In genomic region chr3:50238549-50239026, GRCh38 we compare ENCODE assay signal across 8 cellular contexts. TPM values are rescaled to one million over a fixed set of nuclear protein-coding genes. Genes with fewer than 3 reads are reported as not detected.
DNase-seq lines count a peak whose midpoint lies in the region; ATAC-seq and TF ChIP-seq lines count a peak whose summit lies in the region.

No MANE protein-coding gene starts in this region.

- H3K27me3 ChIP-seq in GM23248 (replicated peaks; ENCODE audit: insufficient read depth), result no peaks in the 10 kb centered on the region

- peaks cover 11% of the 10 kb centered on the region; the same call in 1 of the 2 replicates for H3F3A ChIP-seq in GM23248 (ENCODE audit: insufficient read depth)

- 9 to 14% methylated on average over 7 of the region's 7 CpGs for WGBS in GM23248 (ENCODE audit: low coverage in 1 of 2, low lambda C conversion rate in 2 of 2, missing lambda C conversion rate in 2 of 2), 2 experiments

- no peaks in the 10 kb centered on the region for H3K9me3 Mint-ChIP-seq in naive B cell

- H3K36me3 Mint-ChIP-seq in naive B cell, result peaks cover 0 to 11% of the 10 kb centered on the region in 2 donors

- ATAC-seq in naive B cell (ENCODE audit: low read depth in 2 of 2) (no peak), GM19035 (IDR thresholded peaks at IDR 0.05; ENCODE audit: unreplicated experiment) (no peak), GM21381 (IDR thresholded peaks at IDR 0.05; ENCODE audit: unreplicated experiment) (no peak)

- H3K27ac ChIP-seq in GM23248, result peak overlapping the region; percentile 68

- H3K9me3 ChIP-seq in GM23248 (ENCODE audit: low read depth), result no peaks in the 10 kb centered on the region

- peaks cover 75% of the 10 kb centered on the region for H3K79me2 ChIP-seq in GM23248 (ENCODE audit: insufficient read depth)

- H3K27me3 Mint-ChIP-seq in naive B cell, result no peaks in the 10 kb centered on the region

- peak overlapping the region in 5 of 6 donors; percentile 27 to 97 (median 96) for H3K27ac Mint-ChIP-seq in naive B cell

- in situ Hi-C loops in GM23248 (cut with MboI), result no loop called here

- peak overlapping the region; percentile 94 for H3K4me3 ChIP-seq in GM23248
- H3K4me3 ChIP-seq in epithelial cell of proximal tubule (ENCODE audit: low read depth, low read length), result peak overlapping the region; percentile 87

- H3K9ac ChIP-seq in GM23248, result peak overlapping the region; percentile 89

- peak overlapping the region; percentile 90 to 100 (median 98) for H3K4me3 Mint-ChIP-seq in naive B cell

- TF ChIP-seq CTCF in epithelial cell of proximal tubule (conservative IDR thresholded peaks at IDR 0.05; ENCODE audit: low read depth, low read length), result peak; percentile 12

- peak overlapping the region; percentile 97 for H3K4me2 ChIP-seq in GM23248 (ENCODE audit: unreplicated experiment)

- H4K20me1 ChIP-seq in GM23248 (ENCODE audit: insufficient read depth), result no peaks in the 10 kb centered on the region

- H3K4me1 ChIP-seq in GM23248 (ENCODE audit: insufficient read depth), result peaks cover 26% of the 10 kb centered on the region

- H3K36me3 ChIP-seq in GM23248 (ENCODE audit: low read depth), result no peaks in the 10 kb centered on the region

- no peak overlapping the region; the same call in 1 of the 2 replicates for H2AFZ ChIP-seq in GM23248

- H3K4me1 Mint-ChIP-seq in naive B cell, result peaks cover 56 to 81% (median 76%) of the 10 kb centered on the region in 3 donors

- H3K9me2 ChIP-seq in GM23248 (ENCODE audit: insufficient read depth), result no peaks in the 10 kb centered on the region

- peak; percentile 81 for DNase-seq in GM23248
- DNase-seq in SW480 (ENCODE audit: low spot score), result peak; percentile 45
- DNase-seq in epithelial cell of proximal tubule (ENCODE audit: low read depth), result no peak
- no peak for DNase-seq in naive B cell
- DNase-seq in COLO829 (ENCODE audit: low spot score), result no peak
- DNase-seq in NCI-H1092 (lab: John Stamatoyannopoulos, UW), result no peak

RNA-seq across cellular contexts. Expression of gene GNAI2, which starts 2.6 kb away (rescaled TPM):
- 393 and 427 TPM in 2 replicates for total RNA-seq in GM23248 (2014; rRNA removed; shearing (Covaris generic))
- polyA plus RNA-seq in GM23248 (2016; fragmentation: Nextera tagmentation; extraction: Ambion mirVana) (424 and 426 TPM in 2 replicates), naive B cell (ENCODE audit: low read depth in 6 of 6) (100 to 1,000 TPM; 472 to 669 (median 550) TPM)
- 263 and 264 TPM in 2 replicates for total RNA-seq in epithelial cell of proximal tubule

RNA-seq across cellular contexts. Expression of gene SEMA3B, which starts 30.4 kb away (rescaled TPM):
- total RNA-seq in GM23248 (2014; rRNA removed; shearing (Covaris generic)), result 8.8 and 13.3 TPM in 2 replicates
- polyA plus RNA-seq in GM23248 (2016; fragmentation: Nextera tagmentation; extraction: Ambion mirVana), result 7.6 and 8.4 TPM in 2 replicates
- total RNA-seq in epithelial cell of proximal tubule, result 4.6 and 29.5 TPM in 2 replicates
- under 1 TPM in 1 of 6 donors, not detected in 5; 0.13 TPM for polyA plus RNA-seq in naive B cell (ENCODE audit: low read depth in 6 of 6)

RNA-seq across cellular contexts. Expression of gene SLC38A3, which starts 33.5 kb away (rescaled TPM):
- total RNA-seq in GM23248 (2014; rRNA removed; shearing (Covaris generic)), result under 0.01 TPM in 1 of 2 replicates, not detected in the other
- polyA plus RNA-seq in GM23248 (2016; fragmentation: Nextera tagmentation; extraction: Ambion mirVana) (0.36 and 0.93 TPM in 2 replicates), naive B cell (ENCODE audit: low read depth in 6 of 6) (not detected)
- not detected in 2 replicates for total RNA-seq in epithelial cell of proximal tubule

RNA-seq across cellular contexts. Expression of gene LSMEM2, which starts 40.3 kb away (rescaled TPM):
- not detected in 2 replicates for total RNA-seq in GM23248 (2014; rRNA removed; shearing (Covaris generic))
- polyA plus RNA-seq in GM23248 (2016; fragmentation: Nextera tagmentation; extraction: Ambion mirVana) (not detected in 2 replicates), naive B cell (ENCODE audit: low read depth in 6 of 6) (under 1 TPM in 1 of 6 donors, not detected in 5; 0.19 TPM)
- not detected in 2 replicates for total RNA-seq in epithelial cell of proximal tubule

RNA-seq across cellular contexts. Expression of gene GNAT1, which starts 47.2 kb away (rescaled TPM):
- total RNA-seq in GM23248 (2014; rRNA removed; shearing (Covaris generic)), result not detected in 2 replicates
- polyA plus RNA-seq in GM23248 (2016; fragmentation: Nextera tagmentation; extraction: Ambion mirVana) (not detected in 2 replicates), naive B cell (ENCODE audit: low read depth in 6 of 6) (not detected)
- total RNA-seq in epithelial cell of proximal tubule, result not detected in 2 replicates

Comparison
In these comparisons a context has a peak if more than half of its experiments do, and no peak if none do; other contexts are left out.
1. DNase-seq: peak in GM23248 (single experiment) and SW480 (single experiment); none in epithelial cell of proximal tubule (single experiment), naive B cell (single experiment), COLO829 (single experiment) and NCI-H1092 (single experiment).